Comparison of ENCODE assay signal across 10 cellular contexts in genomic region chr6:16670617-16671051, GRCh38.
DNase-seq lines count a peak whose midpoint lies in the region; ATAC-seq and TF ChIP-seq lines count a peak whose summit lies in the region.
"Had no signal": no experiment of that assay in that cellular context is flagged by ENCODE, and none has a peak within 500 bp of the region (broad histone marks: within the 10 kb centered on the region; RNA-seq: fewer than 3 reads in every experiment).

No MANE protein-coding gene starts in this region.

- no peaks in the 10 kb centered on the region for H3K27me3 ChIP-seq in breast epithelium

- H3K27ac ChIP-seq in breast epithelium: no peak overlapping the region
- H3K27ac ChIP-seq: 22Rv1 had no signal

- H3K4me3 Mint-ChIP-seq in activated B cell treated with CpG ODN at 0.5 μM for 24 hours: no peak overlapping the region
- no peak overlapping the region for H3K4me3 Mint-ChIP-seq in stimulated activated memory B cell treated with anti-CD40 and anti-IgM and Interleukin-4, amounts not matched to agents 10 μg/mL and 1 μg/mL and 100 μg/mL, for 72 hours

- peak overlapping the region; percentile 61 for H3K27ac Mint-ChIP-seq in activated B cell treated with CpG ODN at 0.5 μM for 24 hours
- peak overlapping the region; percentile 78 for H3K27ac Mint-ChIP-seq in stimulated activated memory B cell treated with anti-CD40 and anti-IgM and Interleukin-4, amounts not matched to agents 10 μg/mL and 1 μg/mL and 100 μg/mL, for 72 hours

- peak; percentile 55 to 65 for ATAC-seq in activated CD4-positive, CD25-positive, alpha-beta regulatory T cell treated with anti-CD3 and anti-CD28 coated beads, Interleukin-2, amount 50 U/mL, for 24 hours
- ATAC-seq in HG02678 (IDR thresholded peaks at IDR 0.05; ENCODE audit: unreplicated experiment) (peak; percentile 61), activated B cell treated with CpG ODN at 0.5 μM for 24 hours (ENCODE audit: low read depth) (no peak)
- peak; percentile 74 for ATAC-seq in stimulated activated memory B cell treated with anti-CD40 and anti-IgM and Interleukin-4, amounts not matched to agents 10 μg/mL and 1 μg/mL and 100 μg/mL, for 72 hours

- no peak for TF ChIP-seq POLR2A in breast epithelium (IDR thresholded peaks at IDR 0.05)

- H3K9me3 ChIP-seq in breast epithelium: no peaks in the 10 kb centered on the region

- peaks cover 26% of the 10 kb centered on the region for H3K4me1 Mint-ChIP-seq in activated B cell treated with CpG ODN at 0.5 μM for 24 hours
- peaks cover 59% of the 10 kb centered on the region for H3K4me1 Mint-ChIP-seq in stimulated activated memory B cell treated with anti-CD40 and anti-IgM and Interleukin-4, amounts not matched to agents 10 μg/mL and 1 μg/mL and 100 μg/mL, for 72 hours

- no peaks in the 10 kb centered on the region for H3K9me3 Mint-ChIP-seq in activated B cell treated with CpG ODN at 0.5 μM for 24 hours
- H3K9me3 Mint-ChIP-seq in stimulated activated memory B cell treated with anti-CD40 and anti-IgM and Interleukin-4, amounts not matched to agents 10 μg/mL and 1 μg/mL and 100 μg/mL, for 72 hours: peaks cover 3% of the 10 kb centered on the region

- H3K27me3 Mint-ChIP-seq in activated B cell treated with CpG ODN at 0.5 μM for 24 hours: no peaks in the 10 kb centered on the region
- H3K27me3 Mint-ChIP-seq in stimulated activated memory B cell treated with anti-CD40 and anti-IgM and Interleukin-4, amounts not matched to agents 10 μg/mL and 1 μg/mL and 100 μg/mL, for 72 hours: no peaks in the 10 kb centered on the region

- POLR2A ChIA-PET in activated B cell treated with CpG ODN at 0.5 μM for 24 hours (lab: Charles Lee): no interaction called here

- no peak overlapping the region for H3K4me3 ChIP-seq in breast epithelium

- intact Hi-C loops in activated B cell treated with CpG ODN at 0.5 μM for 24 hours (cut with micrococcal nuclease): loop anchor here (1.0 kb wide), 1 partner anchor 14 kb away; no protein-coding TSS in a partner anchor
- intact Hi-C loops in breast epithelium (cut with DNase I; ENCODE audit: low total_unique reads): no loop called here
- intact Hi-C loops in head of caudate nucleus (cut with DNase I): no loop called here

- H3K4me1 ChIP-seq in breast epithelium: no peaks in the 10 kb centered on the region

- CTCF ChIA-PET in activated B cell treated with CpG ODN at 0.5 μM for 24 hours (lab: Charles Lee): no interaction called here

- no peaks in the 10 kb centered on the region for H3K36me3 Mint-ChIP-seq in activated B cell treated with CpG ODN at 0.5 μM for 24 hours (ENCODE audit: low read depth)
- peaks cover 51% of the 10 kb centered on the region for H3K36me3 Mint-ChIP-seq in stimulated activated memory B cell treated with anti-CD40 and anti-IgM and Interleukin-4, amounts not matched to agents 10 μg/mL and 1 μg/mL and 100 μg/mL, for 72 hours

- H3K36me3 ChIP-seq in breast epithelium: no peaks in the 10 kb centered on the region

- no peak for TF ChIP-seq CTCF in activated B cell treated with CpG ODN at 0.5 μM for 24 hours (IDR thresholded peaks at IDR 0.05)
- TF ChIP-seq CTCF in breast epithelium (IDR thresholded peaks at IDR 0.05): no peak

- no peak for DNase-seq in activated CD4-positive, CD25-positive, alpha-beta regulatory T cell (lab: John Stamatoyannopoulos, UW)
- no peak for DNase-seq in activated B cell treated with CpG ODN at 0.5 μM for 24 hours
- no peak for DNase-seq in breast epithelium (ENCODE audit: low spot score in 2 of 2)
- DNase-seq in activated effector memory CD4-positive, alpha-beta T cell treated with Interleukin-2 at 50 U/mL for 16 hours: no peak
- DNase-seq in head of caudate nucleus: no peak
- DNase-seq: NCI-H1417 treated with DMSO at 0.1 percent for 48 hours had no signal
